15 cellular contexts compared by ENCODE assay signal in genomic region chr1:33119050-33119449, GRCh38.
"Had no signal": no experiment of that assay in that cellular context is flagged by ENCODE, and none has a peak within 500 bp of the region (broad histone marks: within the 10 kb centered on the region; RNA-seq: fewer than 3 reads in every experiment).

No MANE protein-coding gene starts in this region.

- DNase-seq: activated B cell treated with CpG ODN at 0.5 μM for 24 hours; activated CD4-positive, alpha-beta T cell treated with anti-CD3 and anti-CD28 coated beads, Interleukin-2, amount 50 U/mL, for 1 hour; activated naive CD4-positive, alpha-beta T cell treated with Interleukin-2 at 50 U/mL for 16 hours; activated T-cell treated with anti-CD3 and anti-CD28 coated beads, Interleukin-2, amount 50 U/mL, for 72 hours; amygdala; brain microvascular endothelial cell; cerebellar nuclear complex; hypothalamus; midbrain; posterior cingulate gyrus; stimulated activated CD4-positive, alpha-beta T cell treated with anti-CD3 and anti-CD28 coated beads, Interleukin-15, amount 100 ng/mL, for 24 hours; stimulated activated CD4-positive, alpha-beta T cell treated with anti-CD3 and anti-CD28 coated beads, Interleukin-4, amount 100 ng/mL, for 24 hours; T-cell; tibial artery had no signal

- H3K4me3 ChIP-seq: tibial artery had no signal

- H3K27me3 ChIP-seq: brain microvascular endothelial cell had no signal

- H3K9me3 ChIP-seq: tibial artery had no signal

- ATAC-seq: esophagus mucosa, T-cell had no signal

- H3K27ac ChIP-seq: brain microvascular endothelial cell, tibial artery had no signal

- H3K4me1 ChIP-seq: tibial artery had no signal

- H3K9me3 Mint-ChIP-seq: activated B cell treated with CpG ODN at 0.5 μM for 24 hours; activated T-cell treated with anti-CD3 and anti-CD28 coated beads, Interleukin-2, amount 50 U/mL, for 72 hours; T-cell had no signal

- H3K27ac Mint-ChIP-seq: activated B cell treated with CpG ODN at 0.5 μM for 24 hours; activated T-cell treated with anti-CD3 and anti-CD28 coated beads, Interleukin-2, amount 50 U/mL, for 72 hours; T-cell had no signal

- H3K4me3 Mint-ChIP-seq: activated B cell treated with CpG ODN at 0.5 μM for 24 hours; activated T-cell treated with anti-CD3 and anti-CD28 coated beads, Interleukin-2, amount 50 U/mL, for 72 hours; T-cell had no signal

- H3K27me3 Mint-ChIP-seq: T-cell had no signal

- H3K36me3 ChIP-seq: brain microvascular endothelial cell, tibial artery had no signal

- H3K4me1 Mint-ChIP-seq: activated B cell treated with CpG ODN at 0.5 μM for 24 hours, T-cell had no signal
